12 cellular contexts compared by ENCODE assay signal in genomic region chr11:35549787-35550186, GRCh38. TPM values are rescaled to one million over a fixed set of nuclear protein-coding genes. Genes with fewer than 3 reads are reported as not detected.
DNase-seq lines count a peak whose midpoint lies in the region; ATAC-seq and TF ChIP-seq lines count a peak whose summit lies in the region.
"Had no signal": no experiment of that assay in that cellular context is flagged by ENCODE, and none has a peak within 500 bp of the region (broad histone marks: within the 10 kb centered on the region; RNA-seq: fewer than 3 reads in every experiment).

No MANE protein-coding gene starts in this region.

- DNase-seq in DMS 273 treated with DMSO at 0.1 percent for 48 hours (lab: John Stamatoyannopoulos, UW) (peak; percentile 18), brain pericyte (ENCODE audit: low read depth, low spot score) (peak; percentile 61), myocyte (ENCODE audit: low read depth) (peak; percentile 96), HUDEP-2 (lab: John Stamatoyannopoulos, UW; ENCODE audit: unreplicated experiment in 76 of 76) (no peak), KG1 (lab: John Stamatoyannopoulos, UW) (no peak), SIG-M5 treated with dmso at 0.1 percent for 504 hours (lab: John Stamatoyannopoulos, UW; ENCODE audit: unreplicated experiment) (no peak)
- DNase-seq: foreskin melanocyte, pancreas, T-helper 17 cell had no signal

- ATAC-seq in GM19395 (IDR thresholded peaks at IDR 0.05; ENCODE audit: unreplicated experiment) = no peak
- ATAC-seq: activated T-helper 17 cell treated with anti-CD3 and anti-CD28 coated beads, Interleukin-2, amount 50 U/mL, for 72 hours; T-helper 17 cell had no signal

- H3K4me1 ChIP-seq in KMS-11 (ENCODE audit: low read depth, poor library complexity, severe bottlenecking) = peaks cover 29% of the 10 kb centered on the region
- H3K4me1 ChIP-seq: pancreas had no signal

- H3K27me3 ChIP-seq in KMS-11 (ENCODE audit: insufficient read depth, low read depth) = peaks cover 4% of the 10 kb centered on the region
- H3K27me3 ChIP-seq: pancreas had no signal

- H3K36me3 ChIP-seq in KMS-11 (ENCODE audit: insufficient read depth) = no peaks in the 10 kb centered on the region
- H3K36me3 ChIP-seq: pancreas had no signal

- peak overlapping the region; percentile 12; the same call in 1 of the 2 replicates for H3K27ac ChIP-seq in KMS-11
- H3K27ac ChIP-seq: pancreas had no signal

- H3K4me3 ChIP-seq in KMS-11 (IDR thresholded peaks at IDR 0.05; ENCODE audit: insufficient read depth, low read depth, low read length) = no peak overlapping the region
- H3K4me3 ChIP-seq: pancreas had no signal

- H2AFZ ChIP-seq in KMS-11 (ENCODE audit: low read depth) = no peak overlapping the region

- H3K4me2 ChIP-seq in KMS-11 = peak overlapping the region; percentile 36; the same call in 1 of the 2 replicates

- no peak overlapping the region for H3K9ac ChIP-seq in KMS-11

- H3K79me2 ChIP-seq in KMS-11 (ENCODE audit: insufficient read depth, low read depth) = no peaks in the 10 kb centered on the region

- H4K20me1 ChIP-seq in KMS-11 (ENCODE audit: insufficient read depth) = no peaks in the 10 kb centered on the region

- TF ChIP-seq CTCF in KMS-11 (conservative IDR thresholded peaks at IDR 0.05; ENCODE audit: low read depth, low read length) = no peak

RNA-seq across cellular contexts. Expression of gene PAMR1, which starts 24.4 kb away (rescaled TPM):
- total RNA-seq in myocyte = 1.2 and 3.8 TPM in 2 replicates
- 2.7 TPM for polyA plus RNA-seq in myocyte (2012)
- total RNA-seq: activated T-helper 17 cell treated with anti-CD3 and anti-CD28 coated beads, Interleukin-2, amount 50 U/mL, for 72 hours; T-helper 17 cell had no signal

Comparison
In these comparisons a context has a peak if more than half of its experiments do, and no peak if none do; other contexts are left out.
1. DNase-seq: peak in DMS 273 treated with DMSO at 0.1 percent for 48 hours (single experiment), brain pericyte (single experiment) and myocyte (single experiment); none in HUDEP-2 (0 of 76), KG1 (single experiment) and SIG-M5 treated with dmso at 0.1 percent for 504 hours (single experiment).